ENCODE assay signal across 14 cellular contexts in genomic region chr1:7454895-7455784, GRCh38.
DNase-seq lines count a peak whose midpoint lies in the region; ATAC-seq and TF ChIP-seq lines count a peak whose summit lies in the region.
"Had no signal": no experiment of that assay in that cellular context is flagged by ENCODE, and none has a peak within 500 bp of the region (broad histone marks: within the 10 kb centered on the region; RNA-seq: fewer than 3 reads in every experiment).

No MANE protein-coding gene starts in this region.

- H3K27ac ChIP-seq in brain microvascular endothelial cell: no peak overlapping the region
- H3K27ac ChIP-seq: hepatocyte had no signal

- no peaks in the 10 kb centered on the region for H3K27me3 ChIP-seq in brain microvascular endothelial cell (replicated peaks)
- H3K27me3 ChIP-seq: BE2C, hepatocyte had no signal

- no peaks in the 10 kb centered on the region for H3K36me3 ChIP-seq in brain microvascular endothelial cell (replicated peaks)
- H3K36me3 ChIP-seq: BE2C had no signal

- TF ChIP-seq CTCF in omental fat pad (IDR thresholded peaks at IDR 0.05) (no peak), brain microvascular endothelial cell (IDR thresholded peaks at IDR 0.05; ENCODE audit: low read depth, low read length, missing control alignments) (no peak)

- no peaks in the 10 kb centered on the region for H3K9me3 Mint-ChIP-seq in activated CD8-positive, alpha-beta memory T cell treated with anti-CD3 and anti-CD28 coated beads, Interleukin-2, amount 10 ng/mL, durations not matched to agents 7 days and 5 days (ENCODE audit: low read depth)
- H3K9me3 Mint-ChIP-seq in activated naive CD8-positive, alpha-beta T cell treated with anti-CD3 and anti-CD28 coated beads for 36 hours: no peaks in the 10 kb centered on the region
- H3K9me3 Mint-ChIP-seq: effector memory CD8-positive, alpha-beta T cell; WTC11 had no signal

- peaks cover 2% of the 10 kb centered on the region for H3K27me3 Mint-ChIP-seq in activated CD8-positive, alpha-beta memory T cell treated with anti-CD3 and anti-CD28 coated beads, Interleukin-2, amount 10 ng/mL, durations not matched to agents 7 days and 5 days
- no peaks in the 10 kb centered on the region for H3K27me3 Mint-ChIP-seq in activated naive CD8-positive, alpha-beta T cell treated with anti-CD3 and anti-CD28 coated beads for 36 hours

- ATAC-seq in esophagus mucosa: peak; percentile 42
- peak; percentile 79 for ATAC-seq in omental fat pad (ENCODE audit: low FRiP score)
- no peak for ATAC-seq in activated CD8-positive, alpha-beta memory T cell treated with anti-CD3 and anti-CD28 coated beads, Interleukin-2, amount 10 ng/mL, durations not matched to agents 7 days and 5 days
- ATAC-seq: effector memory CD8-positive, alpha-beta T cell; WTC11 had no signal

- CTCF ChIA-PET in activated CD8-positive, alpha-beta memory T cell treated with anti-CD3 and anti-CD28 coated beads, Interleukin-2, amount 10 ng/mL, durations not matched to agents 7 days and 5 days (lab: Charles Lee): no interaction called here

- H3K4me1 Mint-ChIP-seq in activated CD8-positive, alpha-beta memory T cell treated with anti-CD3 and anti-CD28 coated beads, Interleukin-2, amount 10 ng/mL, durations not matched to agents 7 days and 5 days: no peaks in the 10 kb centered on the region
- no peaks in the 10 kb centered on the region for H3K4me1 Mint-ChIP-seq in activated naive CD8-positive, alpha-beta T cell treated with anti-CD3 and anti-CD28 coated beads for 36 hours

- H3K4me3 Mint-ChIP-seq in activated CD8-positive, alpha-beta memory T cell treated with anti-CD3 and anti-CD28 coated beads, Interleukin-2, amount 10 ng/mL, durations not matched to agents 7 days and 5 days: no peak overlapping the region
- no peak overlapping the region for H3K4me3 Mint-ChIP-seq in activated naive CD8-positive, alpha-beta T cell treated with anti-CD3 and anti-CD28 coated beads for 36 hours
- H3K4me3 Mint-ChIP-seq: effector memory CD8-positive, alpha-beta T cell; WTC11 had no signal

- no peak overlapping the region for H3K4me3 ChIP-seq in brain microvascular endothelial cell (ENCODE audit: low read depth, low read length)
- H3K4me3 ChIP-seq: hepatocyte had no signal

- no peak overlapping the region for H3K27ac Mint-ChIP-seq in activated CD8-positive, alpha-beta memory T cell treated with anti-CD3 and anti-CD28 coated beads, Interleukin-2, amount 10 ng/mL, durations not matched to agents 7 days and 5 days
- no peak overlapping the region for H3K27ac Mint-ChIP-seq in activated naive CD8-positive, alpha-beta T cell treated with anti-CD3 and anti-CD28 coated beads for 36 hours
- H3K27ac Mint-ChIP-seq: effector memory CD8-positive, alpha-beta T cell; WTC11 had no signal

- peak; percentile 57 for DNase-seq in AG20443 (ENCODE audit: low spot score)
- DNase-seq in NCI-H2227 treated with DMSO at 0.1 percent for 48 hours (lab: John Stamatoyannopoulos, UW): peak; percentile 19
- DNase-seq in omental fat pad (ENCODE audit: low spot score): no peak
- DNase-seq in brain microvascular endothelial cell: no peak
- no peak for DNase-seq in activated gamma-delta T cell treated with Interleukin-2 at 50 U/mL for 16 hours
- DNase-seq in activated CD8-positive, alpha-beta memory T cell treated with anti-CD3 and anti-CD28 coated beads, Interleukin-2, amount 10 ng/mL, durations not matched to agents 7 days and 5 days: no peak
- no peak for DNase-seq in activated naive CD8-positive, alpha-beta T cell treated with anti-CD3 and anti-CD28 coated beads for 36 hours
- DNase-seq: effector memory CD8-positive, alpha-beta T cell; H7; stimulated activated naive CD4-positive, alpha-beta T cell treated with Interleukin-2 at 50 U/mL for 16 hours had no signal

- H3K36me3 Mint-ChIP-seq in activated CD8-positive, alpha-beta memory T cell treated with anti-CD3 and anti-CD28 coated beads, Interleukin-2, amount 10 ng/mL, durations not matched to agents 7 days and 5 days: no peaks in the 10 kb centered on the region
- no peaks in the 10 kb centered on the region for H3K36me3 Mint-ChIP-seq in activated naive CD8-positive, alpha-beta T cell treated with anti-CD3 and anti-CD28 coated beads for 36 hours
- H3K36me3 Mint-ChIP-seq: WTC11 had no signal

- in situ Hi-C loops in brain microvascular endothelial cell (cut with HindIII; ENCODE audit: low pct_ligation_motif_present, low sequenced_read_pairs): no loop called here

Comparison
In these comparisons a context has a peak if more than half of its experiments do, and no peak if none do; other contexts are left out.
1. DNase-seq: peak in AG20443 (single experiment) and NCI-H2227 treated with DMSO at 0.1 percent for 48 hours (single experiment); none in omental fat pad (single experiment), brain microvascular endothelial cell (single experiment), activated gamma-delta T cell treated with Interleukin-2 at 50 U/mL for 16 hours (single experiment), activated CD8-positive, alpha-beta memory T cell treated with anti-CD3 and anti-CD28 coated beads, Interleukin-2, amount 10 ng/mL, durations not matched to agents 7 days and 5 days (single experiment) and activated naive CD8-positive, alpha-beta T cell treated with anti-CD3 and anti-CD28 coated beads for 36 hours (single experiment).